23 cellular contexts compared by ENCODE assay signal in genomic region chr3:53516339-53516738, GRCh38. TPM values are rescaled to one million over a fixed set of nuclear protein-coding genes. Genes with fewer than 3 reads are reported as not detected.
A peak's percentile ranks its signal among the peaks of the same experiment; 100 is the strongest.
DNase-seq lines count a peak whose midpoint lies in the region; ATAC-seq and TF ChIP-seq lines count a peak whose summit lies in the region.
"Had no signal": no experiment of that assay in that cellular context is flagged by ENCODE, and none has a peak within 500 bp of the region (broad histone marks: within the 10 kb centered on the region; RNA-seq: fewer than 3 reads in every experiment).

No MANE protein-coding gene starts in this region.

- H3K36me3 Mint-ChIP-seq in GM23338 (ENCODE audit: low read depth), result no peaks in the 10 kb centered on the region
- no peaks in the 10 kb centered on the region for H3K36me3 Mint-ChIP-seq in nephron (ENCODE audit: low read depth)
- H3K36me3 Mint-ChIP-seq: IgD-negative memory B cell had no signal

- H3K4me3 ChIP-seq in GM23338 (no peak overlapping the region), Panc1 (ENCODE audit: low read depth in 2 of 2, low read length in 2 of 2) (no peak overlapping the region), gastroesophageal sphincter (no peak overlapping the region)
- H3K4me3 ChIP-seq: GM23248 had no signal

- DNase-seq in GM23338 (ENCODE audit: low spot score) (no peak), Panc1 (ENCODE audit: low read depth, low spot score) (no peak), DMS153 treated with DMSO at 0.1 percent for 48 hours (lab: John Stamatoyannopoulos, UW; ENCODE audit: unreplicated experiment) (no peak), NK-92 (lab: John Stamatoyannopoulos, UW; ENCODE audit: unreplicated experiment) (no peak)
- DNase-seq: DMS53, GM23248, HCEC 1CT, NCI-H1048, NCI-H1417, NCI-H1694, NCI-H2029 treated with DMSO at 0.1 percent for 48 hours, NCI-H2227 treated with DMSO at 0.1 percent for 48 hours, NCI-H510A, NCI-H69, OCI-M1, SK-N-SH had no signal

- intact Hi-C loops in Panc1 (cut with micrococcal nuclease; ENCODE audit: unreplicated experiment), result no loop called here

- 40 to 83% methylated on average over 1 of the region's 5 CpGs for WGBS in gastroesophageal sphincter (ENCODE audit: low coverage in 1 of 2), 2 donors

- no peak overlapping the region for H2AFZ ChIP-seq in GM23338
- H2AFZ ChIP-seq: GM23248 had no signal

- H3K27me3 Mint-ChIP-seq in GM23338 (ENCODE audit: insufficient read depth, low read depth, poor library complexity), result peaks cover 4% of the 10 kb centered on the region
- H3K27me3 Mint-ChIP-seq in nephron (ENCODE audit: low read depth), result peaks cover 3% of the 10 kb centered on the region

- POLR2A ChIA-PET in Panc1 (lab: Charles Lee), result no interaction called here

- TF ChIP-seq CTCF in GM23338 (conservative IDR thresholded peaks at IDR 0.05; ENCODE audit: low read depth in 2 of 2) (no peak), Panc1 (IDR thresholded peaks at IDR 0.05) (no peak), nephron (IDR thresholded peaks at IDR 0.05; ENCODE audit: unreplicated experiment in 3 of 3) (no peak), gastroesophageal sphincter (IDR thresholded peaks at IDR 0.05) (no peak)

- no peaks in the 10 kb centered on the region for H4K20me1 ChIP-seq in GM23338 (replicated peaks; ENCODE audit: insufficient read depth)

- H3K27ac ChIP-seq in GM23338 (ENCODE audit: low read depth) (no peak overlapping the region), Panc1 (ENCODE audit: low read length) (peak overlapping the region; percentile 80), cingulate gyrus (ENCODE audit: low read depth, low read length) (peak overlapping the region; percentile 43), gastroesophageal sphincter (no peak overlapping the region)
- H3K27ac ChIP-seq: C4-2B, GM23248 had no signal

- no peaks in the 10 kb centered on the region for H3K27me3 ChIP-seq in GM23338 (ENCODE audit: insufficient read depth)
- H3K27me3 ChIP-seq in Panc1 (ENCODE audit: control insufficient read depth, insufficient read depth, low read length), result no peaks in the 10 kb centered on the region
- no peaks in the 10 kb centered on the region for H3K27me3 ChIP-seq in gastroesophageal sphincter

- no peaks in the 10 kb centered on the region for H3K79me2 ChIP-seq in GM23338 (replicated peaks; ENCODE audit: insufficient read depth)

- H3K4me1 ChIP-seq in GM23338 (ENCODE audit: insufficient read depth), result peaks cover 7% of the 10 kb centered on the region
- peaks cover 17% of the 10 kb centered on the region for H3K4me1 ChIP-seq in Panc1 (ENCODE audit: control insufficient read depth, insufficient read depth, low read length)
- peaks cover 0 to 22% (median 4%) of the 10 kb centered on the region in 3 donors for H3K4me1 ChIP-seq in gastroesophageal sphincter

- CTCF ChIA-PET in Panc1 (lab: Charles Lee), result no interaction called here

- ATAC-seq in GM23338 (peak; percentile 38; the same call in 2 of the 3 replicates), Panc1 (no peak), gastroesophageal sphincter (no peak)

- H3K9me3 Mint-ChIP-seq in GM23338 (no peaks in the 10 kb centered on the region), nephron (no peaks in the 10 kb centered on the region)
- H3K9me3 Mint-ChIP-seq: IgD-negative memory B cell had no signal

- H3K9me3 ChIP-seq in Panc1 (ENCODE audit: control insufficient read depth, insufficient read depth, low read depth, low read length) (no peaks in the 10 kb centered on the region), gastroesophageal sphincter (no peaks in the 10 kb centered on the region)
- H3K9me3 ChIP-seq: SK-N-SH had no signal

- H3K4me3 Mint-ChIP-seq in GM23338 (no peak overlapping the region), nephron (no peak overlapping the region)
- H3K4me3 Mint-ChIP-seq: B cell, IgD-negative memory B cell had no signal

- in situ Hi-C loops in Panc1 (cut with HindIII; ENCODE audit: low pct_unique_long_range_greater_than_20kb, low sequenced_read_pairs), result no loop called here

- H3F3A ChIP-seq in GM23338 (replicated peaks; ENCODE audit: low read depth), result no peaks in the 10 kb centered on the region

- H3K4me2 ChIP-seq in GM23338, result no peak overlapping the region
- H3K4me2 ChIP-seq: SK-N-SH had no signal

- no peak for TF ChIP-seq POLR2A in gastroesophageal sphincter (IDR thresholded peaks at IDR 0.05)

- BruUV-seq in Panc1 (replicated peaks; lab: Mats Ljungman, UMichigan), result no TSS peak

- H3K9me2 ChIP-seq in GM23338 (ENCODE audit: insufficient read depth), result no peaks in the 10 kb centered on the region
- H3K9me2 ChIP-seq: SK-N-SH had no signal

- no peak overlapping the region for H3K27ac Mint-ChIP-seq in GM23338
- H3K27ac Mint-ChIP-seq in nephron, result peak overlapping the region in 2 of 3 experiments; percentile 38 to 39
- H3K27ac Mint-ChIP-seq: B cell, IgD-negative memory B cell had no signal

- H3K36me3 ChIP-seq in GM23338 (ENCODE audit: insufficient read depth) (no peaks in the 10 kb centered on the region), Panc1 (ENCODE audit: control insufficient read depth, insufficient read depth, low read length) (no peaks in the 10 kb centered on the region), gastroesophageal sphincter (no peaks in the 10 kb centered on the region)

- peaks cover 4% of the 10 kb centered on the region; the same call in 2 of the 3 replicates for H3K4me1 Mint-ChIP-seq in GM23338
- peaks cover 24% of the 10 kb centered on the region for H3K4me1 Mint-ChIP-seq in nephron
- H3K4me1 Mint-ChIP-seq: B cell, IgD-negative memory B cell had no signal

- TF ChIP-seq EP300 in gastroesophageal sphincter (IDR thresholded peaks at IDR 0.05), result no peak

TF ChIP-seq in GM23338, 12 proteins besides CTCF, POLR2A, EP300 and RAD21 (continues in another document):
- no peak for TF ChIP-seq STAT1 (IDR thresholded peaks at IDR 0.05; ENCODE audit: unreplicated experiment)
- TF ChIP-seq ETS1 (IDR thresholded peaks at IDR 0.05), result no peak
- TF ChIP-seq NANOG (IDR thresholded peaks at IDR 0.05; ENCODE audit: borderline replicate concordance), result no peak

RNA-seq across cellular contexts. Expression of gene CACNA1D, which starts 21.9 kb away (rescaled TPM):
- 1.1 and 1.7 TPM in 2 replicates for total RNA-seq in GM23338 (2014; rRNA removed; shearing (Covaris generic))
- polyA plus RNA-seq in GM23338 (2016; fragmentation: Nextera tagmentation; extraction: Ambion mirVana), result 0.96 and 1.8 TPM in 2 replicates
- total RNA-seq in Panc1 (2021; ENCODE audit: unreplicated experiment) (23.0 TPM), gastroesophageal sphincter (1 to 10 TPM in 3 of 4 donors, under 1 TPM in 1; 0.52 to 5.7 (median 3.6) TPM)
- 14.8 TPM for polyA plus RNA-seq in Panc1 (2012; ENCODE audit: insufficient read length)
- total RNA-seq: A673, GM23248 had no signal
- polyA plus RNA-seq: GM23248, IgD-negative memory B cell had no signal

Comparison
In these comparisons a context has a peak if more than half of its experiments do, and no peak if none do; other contexts are left out.
1. H3K27ac ChIP-seq: peak in Panc1 (single experiment) and cingulate gyrus (single experiment); none in GM23338 (single experiment) and gastroesophageal sphincter (0 of 4).